ENCODE assay signal across 21 cellular contexts in genomic region chr21:45988366-45989347, GRCh38. TPM values are rescaled to one million over a fixed set of nuclear protein-coding genes. Genes with fewer than 3 reads are reported as not detected.
A peak's percentile ranks its signal among the peaks of the same experiment; 100 is the strongest.
DNase-seq lines count a peak whose midpoint lies in the region; ATAC-seq and TF ChIP-seq lines count a peak whose summit lies in the region.
"Had no signal": no experiment of that assay in that cellular context is flagged by ENCODE, and none has a peak within 500 bp of the region (broad histone marks: within the 10 kb centered on the region; RNA-seq: fewer than 3 reads in every experiment).

No MANE protein-coding gene starts in this region.

- H3K9ac ChIP-seq in stomach smooth muscle (ENCODE audit: low read length in 2 of 2): no peak overlapping the region

- H3K27me3 ChIP-seq in gastroesophageal sphincter (no peaks in the 10 kb centered on the region), stomach smooth muscle (ENCODE audit: control insufficient read depth in 1 of 2, insufficient read depth in 2 of 2, low read length in 2 of 2) (no peaks in the 10 kb centered on the region)

- peaks cover 4% of the 10 kb centered on the region for H3K27me3 Mint-ChIP-seq in activated CD8-positive, alpha-beta memory T cell treated with anti-CD3 and anti-CD28 coated beads, Interleukin-2, amount 10 ng/mL, durations not matched to agents 7 days and 5 days

- no peak overlapping the region for H3K27ac ChIP-seq in HEK293 (ENCODE audit: extremely low read depth, low read depth, low read length)
- peak overlapping the region in 3 of 4 donors; percentile 79 to 81 (median 80) for H3K27ac ChIP-seq in gastroesophageal sphincter
- H3K27ac ChIP-seq in stomach smooth muscle (ENCODE audit: low read length): peak overlapping the region; percentile 31
- H3K27ac ChIP-seq: HL-60 had no signal

- no peaks in the 10 kb centered on the region for H3K4me1 ChIP-seq in HEK293 (ENCODE audit: control insufficient read depth, insufficient read depth, low read length)
- peaks cover 0 to 93% (median 56%) of the 10 kb centered on the region in 3 donors for H3K4me1 ChIP-seq in gastroesophageal sphincter
- peaks cover 68% of the 10 kb centered on the region for H3K4me1 ChIP-seq in stomach smooth muscle (ENCODE audit: control insufficient read depth, insufficient read depth, low read length)

- no peak overlapping the region for H3K27ac Mint-ChIP-seq in activated CD8-positive, alpha-beta memory T cell treated with anti-CD3 and anti-CD28 coated beads, Interleukin-2, amount 10 ng/mL, durations not matched to agents 7 days and 5 days
- H3K27ac Mint-ChIP-seq: T-helper 1 cell treated with Interleukin-12 subunit alpha and Interleukin-12 subunit beta and Interleukin-4 antibody, amounts not matched to agents 30 μg/mL and 1 μg/mL, for 36 hours had no signal

- ATAC-seq in activated CD8-positive, alpha-beta memory T cell treated with anti-CD3 and anti-CD28 coated beads, Interleukin-2, amount 10 ng/mL, durations not matched to agents 7 days and 5 days: no peak
- ATAC-seq in gastroesophageal sphincter (no peak), HG03097 (IDR thresholded peaks at IDR 0.05; ENCODE audit: low FRiP score, unreplicated experiment) (no peak)

- POLR2A ChIA-PET in HEK293 (lab: Yijun Ruan, JAX): interaction anchor here (0.6 kb wide), 1 partner anchor 264 kb away, joined by 3 read pairs; no protein-coding TSS in a partner anchor

- TF ChIP-seq CTCF in HEK293 (tag by site-specific recombination; IDR thresholded peaks at IDR 0.05) (no peak), gastroesophageal sphincter (IDR thresholded peaks at IDR 0.05) (no peak)

- H3K4me3 ChIP-seq in HEK293 (ENCODE audit: low read depth, low read length) (no peak overlapping the region), gastroesophageal sphincter (no peak overlapping the region), stomach smooth muscle (ENCODE audit: low read length in 2 of 2) (no peak overlapping the region)

- CTCF ChIA-PET in activated CD8-positive, alpha-beta memory T cell treated with anti-CD3 and anti-CD28 coated beads, Interleukin-2, amount 10 ng/mL, durations not matched to agents 7 days and 5 days (lab: Charles Lee): no interaction called here
- CTCF ChIA-PET in HEK293 (lab: Yijun Ruan, JAX): no interaction called here

- no peaks in the 10 kb centered on the region for H3K36me3 Mint-ChIP-seq in activated CD8-positive, alpha-beta memory T cell treated with anti-CD3 and anti-CD28 coated beads, Interleukin-2, amount 10 ng/mL, durations not matched to agents 7 days and 5 days

- no peak for TF ChIP-seq EP300 in gastroesophageal sphincter (IDR thresholded peaks at IDR 0.05)

- 52 to 68% methylated on average over 10 to 14 of the region's 36 CpGs for WGBS in gastroesophageal sphincter (ENCODE audit: low coverage in 1 of 2), 2 donors

- H3K4me3 Mint-ChIP-seq in activated CD8-positive, alpha-beta memory T cell treated with anti-CD3 and anti-CD28 coated beads, Interleukin-2, amount 10 ng/mL, durations not matched to agents 7 days and 5 days: no peak overlapping the region
- H3K4me3 Mint-ChIP-seq: T-helper 1 cell treated with Interleukin-12 subunit alpha and Interleukin-12 subunit beta and Interleukin-4 antibody, amounts not matched to agents 30 μg/mL and 1 μg/mL, for 36 hours had no signal

- H3K9me3 ChIP-seq in HEK293 (ENCODE audit: control insufficient read depth, insufficient read depth, low read depth, low read length) (no peaks in the 10 kb centered on the region), gastroesophageal sphincter (no peaks in the 10 kb centered on the region), stomach smooth muscle (ENCODE audit: control insufficient read depth in 2 of 2, low read length in 2 of 2) (no peaks in the 10 kb centered on the region)

- no peaks in the 10 kb centered on the region for H3K4me1 Mint-ChIP-seq in activated CD8-positive, alpha-beta memory T cell treated with anti-CD3 and anti-CD28 coated beads, Interleukin-2, amount 10 ng/mL, durations not matched to agents 7 days and 5 days

- DNase-seq in activated CD8-positive, alpha-beta memory T cell treated with anti-CD3 and anti-CD28 coated beads, Interleukin-2, amount 50 U/mL, for 4 hours: peak; percentile 11
- no peak for DNase-seq in activated CD8-positive, alpha-beta memory T cell treated with anti-CD3 and anti-CD28 coated beads, Interleukin-2, amount 10 ng/mL, durations not matched to agents 7 days and 5 days
- no peak for DNase-seq in inferior parietal cortex (ENCODE audit: extremely low spot score)
- DNase-seq in NCI-H524 treated with DMSO at 0.1 percent for 48 hours (lab: John Stamatoyannopoulos, UW): no peak
- DNase-seq: activated CD4-positive, CD25-positive, alpha-beta regulatory T cell; activated naive CD4-positive, alpha-beta T cell treated with Interleukin-2 at 50 U/mL for 16 hours; dermis blood vessel endothelial cell; erythroblast; islet precursor cell; midbrain; MV-4-11; NCI-H2029 treated with DMSO at 0.1 percent for 48 hours; NCI-H526; SIG-M5; stimulated activated CD4-positive, alpha-beta T cell treated with anti-CD3 and anti-CD28 coated beads, Interleukin-4, amount 100 ng/mL, for 4 hours had no signal

- no peaks in the 10 kb centered on the region for H3K9me3 Mint-ChIP-seq in activated CD8-positive, alpha-beta memory T cell treated with anti-CD3 and anti-CD28 coated beads, Interleukin-2, amount 10 ng/mL, durations not matched to agents 7 days and 5 days (ENCODE audit: low read depth)
- H3K9me3 Mint-ChIP-seq: T-helper 1 cell treated with Interleukin-12 subunit alpha and Interleukin-12 subunit beta and Interleukin-4 antibody, amounts not matched to agents 30 μg/mL and 1 μg/mL, for 36 hours had no signal

- H3K36me3 ChIP-seq in HEK293 (ENCODE audit: control insufficient read depth in 2 of 2, insufficient read depth in 1 of 2, low read length in 2 of 2) (peaks cover 10 to 74% of the 10 kb centered on the region in 2 experiments; a peak in 2 of 3 replicates), gastroesophageal sphincter (peaks cover 0 to 93% of the 10 kb centered on the region in 2 donors), stomach smooth muscle (ENCODE audit: control insufficient read depth in 2 of 2, insufficient read depth in 2 of 2, low read length in 2 of 2) (peaks cover 52 to 54% of the 10 kb centered on the region in 2 donors)

- no peak for TF ChIP-seq POLR2A in gastroesophageal sphincter (IDR thresholded peaks at IDR 0.05)

TF ChIP-seq in HEK293, 187 proteins besides CTCF, POLR2A, EP300 and RAD21:
- TF ChIP-seq ZNF555 (tag by site-specific recombination; conservative IDR thresholded peaks at IDR 0.05): no peak
- TF ChIP-seq, protein P1, sequence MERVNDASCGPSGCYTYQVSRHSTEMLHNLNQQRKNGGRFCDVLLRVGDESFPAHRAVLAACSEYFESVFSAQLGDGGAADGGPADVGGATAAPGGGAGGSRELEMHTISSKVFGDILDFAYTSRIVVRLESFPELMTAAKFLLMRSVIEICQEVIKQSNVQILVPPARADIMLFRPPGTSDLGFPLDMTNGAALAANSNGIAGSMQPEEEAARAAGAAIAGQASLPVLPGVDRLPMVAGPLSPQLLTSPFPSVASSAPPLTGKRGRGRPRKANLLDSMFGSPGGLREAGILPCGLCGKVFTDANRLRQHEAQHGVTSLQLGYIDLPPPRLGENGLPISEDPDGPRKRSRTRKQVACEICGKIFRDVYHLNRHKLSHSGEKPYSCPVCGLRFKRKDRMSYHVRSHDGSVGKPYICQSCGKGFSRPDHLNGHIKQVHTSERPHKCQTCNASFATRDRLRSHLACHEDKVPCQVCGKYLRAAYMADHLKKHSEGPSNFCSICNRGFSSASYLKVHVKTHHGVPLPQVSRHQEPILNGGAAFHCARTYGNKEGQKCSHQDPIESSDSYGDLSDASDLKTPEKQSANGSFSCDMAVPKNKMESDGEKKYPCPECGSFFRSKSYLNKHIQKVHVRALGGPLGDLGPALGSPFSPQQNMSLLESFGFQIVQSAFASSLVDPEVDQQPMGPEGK (tag by site-specific recombination; IDR thresholded peaks at IDR 0.05): peak; percentile 40; the same call in 1 of the 2 replicates

RNA-seq across cellular contexts. Expression of gene COL6A1, which starts 7.1 kb away (rescaled TPM):
- total RNA-seq in activated CD8-positive, alpha-beta memory T cell treated with anti-CD3 and anti-CD28 coated beads, Interleukin-2, amount 10 ng/mL, durations not matched to agents 7 days and 5 days: 1 to 10 TPM in 1 of 2 experiments, under 1 TPM in 1; 0.12 to 5.4 TPM
- total RNA-seq in gastroesophageal sphincter: 1,000 to 10,000 TPM in 2 of 4 donors, 100 to 1,000 TPM in 2; 477 to 1,231 (median 878) TPM

Comparison
In these comparisons a context has a peak if more than half of its experiments do, and no peak if none do; other contexts are left out.
1. RNA of gene COL6A1, which starts 7.1 kb away (total RNA-seq): 477 to 1,231 TPM in gastroesophageal sphincter; 0.12 to 5.4 TPM in activated CD8-positive, alpha-beta memory T cell treated with anti-CD3 and anti-CD28 coated beads, Interleukin-2, amount 10 ng/mL, durations not matched to agents 7 days and 5 days; every median in the first group is over 10 times any median in the second.